In the genomic region with DNA sequence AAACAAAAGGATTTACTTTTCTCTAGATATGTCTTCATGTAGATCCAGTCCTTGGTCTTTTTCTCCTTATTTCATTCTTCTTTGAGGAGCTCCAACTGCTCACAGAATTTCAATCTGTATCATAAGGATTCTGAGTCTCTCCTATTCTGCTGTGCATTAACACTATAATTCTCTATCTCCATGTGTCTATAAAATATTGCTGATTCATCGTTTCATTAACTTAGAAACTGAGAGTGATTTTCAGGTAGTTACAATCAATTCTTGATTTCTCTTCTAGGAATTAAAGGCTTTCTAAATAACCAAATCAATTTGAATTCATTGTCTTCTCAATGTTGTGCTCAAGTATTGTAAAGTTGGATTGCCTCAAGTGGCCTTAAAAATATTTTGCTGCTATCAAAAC, we compare ENCODE assay signal across 21 cellular contexts.
"Had no signal": no experiment of that assay in that cellular context is flagged by ENCODE, and none has a peak within 500 bp of the region (broad histone marks: within the 10 kb centered on the region; RNA-seq: fewer than 3 reads in every experiment).

No MANE protein-coding gene starts in this region.

- H3K27ac ChIP-seq: coronary artery, dorsolateral prefrontal cortex, esophagus muscularis mucosa, foreskin keratinocyte, gastroesophageal sphincter, heart left ventricle, hepatocyte, left lung, lower lobe of right lung had no signal

- H3K4me1 ChIP-seq: esophagus muscularis mucosa, foreskin keratinocyte, gastroesophageal sphincter, heart left ventricle, left lung, lower lobe of right lung had no signal

- FAIRE-seq: endothelial cell of umbilical vein, islet of Langerhans, keratinocyte had no signal

- H3K36me3 ChIP-seq: esophagus muscularis mucosa, gastroesophageal sphincter, heart left ventricle, left lung, lower lobe of right lung had no signal

- H3K9me3 ChIP-seq: esophagus muscularis mucosa, gastroesophageal sphincter, heart left ventricle, left lung, lower lobe of right lung had no signal

- DNase-seq: dermis blood vessel endothelial cell; dorsolateral prefrontal cortex; effector CD4-positive, alpha-beta T cell; effector memory CD4-positive, alpha-beta T cell; foreskin keratinocyte; heart left ventricle; left cardiac atrium; left lung; left ventricle myocardium superior; lower lobe of right lung; mesenchymal stem cell; mucosa of descending colon; naive B cell; naive thymus-derived CD8-positive, alpha-beta T cell had no signal

- H3K79me2 ChIP-seq: hepatocyte had no signal

- H3K4me2 ChIP-seq: hepatocyte had no signal

- ATAC-seq: foreskin keratinocyte; gastroesophageal sphincter; heart left ventricle; left cardiac atrium; left lung; left ventricle myocardium superior; lower lobe of right lung; mucosa of descending colon; naive thymus-derived CD8-positive, alpha-beta T cell had no signal

- H2AFZ ChIP-seq: hepatocyte had no signal

- H3K27me3 ChIP-seq: dorsolateral prefrontal cortex, esophagus muscularis mucosa, foreskin keratinocyte, gastroesophageal sphincter, heart left ventricle, hepatocyte, left lung had no signal

- H3K4me3 ChIP-seq: coronary artery, dorsolateral prefrontal cortex, esophagus muscularis mucosa, gastroesophageal sphincter, heart left ventricle, hepatocyte, left lung, lower lobe of right lung, mucosa of descending colon had no signal
